ENCODE assay signal across 1 cellular context in genomic region chr20:63737690-63737939, GRCh38.
A peak's percentile ranks its signal among the peaks of the same experiment; 100 is the strongest.
TF ChIP-seq lines count a peak whose summit lies in the region.

No MANE protein-coding gene starts in this region.

TF ChIP-seq in HepG2, 621 proteins besides CTCF, POLR2A, EP300 and RAD21 (continued from another document):
- no peak for TF ChIP-seq HNF1A (IDR thresholded peaks at IDR 0.05; ENCODE audit: low read depth)
- no peak for TF ChIP-seq HNF1A (CRISPR knock-in tag; IDR thresholded peaks at IDR 0.05; ENCODE audit: borderline replicate concordance)
- peak; percentile 3 for TF ChIP-seq NR1H2 (CRISPR knock-in tag; IDR thresholded peaks at IDR 0.05; ENCODE audit: borderline replicate concordance, low read depth)
- TF ChIP-seq POGZ (CRISPR knock-in tag; IDR thresholded peaks at IDR 0.05): no peak
- TF ChIP-seq PHF5A (CRISPR knock-in tag; IDR thresholded peaks at IDR 0.05; ENCODE audit: low read depth, unreplicated experiment): peak; percentile 96
- TF ChIP-seq, protein P1, sequence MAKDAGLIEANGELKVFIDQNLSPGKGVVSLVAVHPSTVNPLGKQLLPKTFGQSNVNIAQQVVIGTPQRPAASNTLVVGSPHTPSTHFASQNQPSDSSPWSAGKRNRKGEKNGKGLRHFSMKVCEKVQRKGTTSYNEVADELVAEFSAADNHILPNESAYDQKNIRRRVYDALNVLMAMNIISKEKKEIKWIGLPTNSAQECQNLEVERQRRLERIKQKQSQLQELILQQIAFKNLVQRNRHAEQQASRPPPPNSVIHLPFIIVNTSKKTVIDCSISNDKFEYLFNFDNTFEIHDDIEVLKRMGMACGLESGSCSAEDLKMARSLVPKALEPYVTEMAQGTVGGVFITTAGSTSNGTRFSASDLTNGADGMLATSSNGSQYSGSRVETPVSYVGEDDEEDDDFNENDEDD (CRISPR knock-in tag; IDR thresholded peaks at IDR 0.05; ENCODE audit: borderline replicate concordance): peak; percentile 97
- no peak; the same call in 1 of the 2 replicates for TF ChIP-seq KLF15 (CRISPR knock-in tag; IDR thresholded peaks at IDR 0.05; ENCODE audit: borderline replicate concordance)
- no peak for TF ChIP-seq KLF6 (CRISPR knock-in tag; IDR thresholded peaks at IDR 0.05)
- TF ChIP-seq ZNF776 (CRISPR knock-in tag; IDR thresholded peaks at IDR 0.05): 0 out of 2 replicates have a peak, but pooled peaks have one; percentile 2
- no peak for TF ChIP-seq YEATS4 (CRISPR knock-in tag; IDR thresholded peaks at IDR 0.05; ENCODE audit: borderline replicate concordance)
- no peak for TF ChIP-seq ZNF331 (CRISPR knock-in tag; IDR thresholded peaks at IDR 0.05)
- TF ChIP-seq ZNF740 (CRISPR knock-in tag; IDR thresholded peaks at IDR 0.05): no peak
- TF ChIP-seq ZSCAN21 (CRISPR knock-in tag; IDR thresholded peaks at IDR 0.05; ENCODE audit: borderline replicate concordance): 0 out of 2 replicates have a peak, but pooled peaks have one; percentile 81
- no peak for TF ChIP-seq MLLT10 (CRISPR knock-in tag; IDR thresholded peaks at IDR 0.05)
- no peak for TF ChIP-seq SOX6 (IDR thresholded peaks at IDR 0.05)
- no peak for TF ChIP-seq SOX6 (CRISPR knock-in tag; IDR thresholded peaks at IDR 0.05)
TF ChIP-seq in HepG2: peak in this region for 27.
